ENCODE assay signal across 1 cellular context in genomic region chr17:81309140-81309858, GRCh38.
TF ChIP-seq lines count a peak whose summit lies in the region.

No MANE protein-coding gene starts in this region.

TF ChIP-seq in K562, 482 proteins besides CTCF, POLR2A, EP300 and RAD21 (continued from another document and continues in another):
- peak; percentile 47; the same call in 1 of the 2 replicates for TF ChIP-seq JUND (IDR thresholded peaks at IDR 0.05; ENCODE audit: borderline replicate concordance, low read depth, low read length)
- TF ChIP-seq JUND (tag; IDR thresholded peaks at IDR 0.05; ENCODE audit: borderline replicate concordance, low read depth, low read length) = no peak; the same call in 2 of the 3 replicates
- TF ChIP-seq ZFX (CRISPR knock-in tag; IDR thresholded peaks at IDR 0.05) = peak; percentile 73
- no peak for TF ChIP-seq ZNF398 (CRISPR knock-in tag; IDR thresholded peaks at IDR 0.05)
- TF ChIP-seq ZZZ3 (IDR thresholded peaks at IDR 0.05) = no peak
- no peak for TF ChIP-seq ZKSCAN3 (CRISPR knock-in tag; IDR thresholded peaks at IDR 0.05)
- TF ChIP-seq MCM7 (IDR thresholded peaks at IDR 0.05) = no peak
- peak; percentile 77; the same call in 1 of the 2 replicates for TF ChIP-seq SMAD4 (CRISPR knock-in tag; conservative IDR thresholded peaks at IDR 0.05)
- TF ChIP-seq DIDO1 (tag; IDR thresholded peaks at IDR 0.05; ENCODE audit: low read depth) = no peak
- no peak for TF ChIP-seq RFX7 (CRISPR knock-in tag; IDR thresholded peaks at IDR 0.05)
- no peak for TF ChIP-seq PREB (CRISPR knock-in tag; IDR thresholded peaks at IDR 0.05)
- peak; percentile 40 for TF ChIP-seq TCF3 (CRISPR knock-in tag; IDR thresholded peaks at IDR 0.05)
- peak; percentile 38; the same call in 1 of the 2 replicates for TF ChIP-seq PKNOX1 (IDR thresholded peaks at IDR 0.05)
- TF ChIP-seq EHMT2 (IDR thresholded peaks at IDR 0.05) = no peak
- no peak for TF ChIP-seq ZBTB43 (CRISPR knock-in tag; IDR thresholded peaks at IDR 0.05)
- no peak for TF ChIP-seq SMARCC2 (IDR thresholded peaks at IDR 0.05; ENCODE audit: low read depth)
- 0 out of 2 replicates have a peak, but pooled peaks have one; percentile 43 for TF ChIP-seq TOE1 (IDR thresholded peaks at IDR 0.05; ENCODE audit: borderline replicate concordance)
- TF ChIP-seq TOE1 (CRISPR knock-in tag; IDR thresholded peaks at IDR 0.05; ENCODE audit: borderline replicate concordance, low read depth) = no peak
- no peak for TF ChIP-seq IRF1 (CRISPR knock-in tag; IDR thresholded peaks at IDR 0.05; ENCODE audit: borderline replicate concordance)
- no peak for TF ChIP-seq GTF2B (IDR thresholded peaks at IDR 0.05; ENCODE audit: extremely low read depth, insufficient read length)
- 0 out of 2 replicates have a peak, but pooled peaks have one; percentile 66 for TF ChIP-seq ZNF592 (IDR thresholded peaks at IDR 0.05)
- no peak for TF ChIP-seq ELF1 (tag; IDR thresholded peaks at IDR 0.05)
- TF ChIP-seq GABPB2 (CRISPR knock-in tag; conservative IDR thresholded peaks at IDR 0.05) = no peak
- no peak for TF ChIP-seq KAT2B (IDR thresholded peaks at IDR 0.05; ENCODE audit: low read depth, low read length)
- TF ChIP-seq ZNF274 (IDR thresholded peaks at IDR 0.05; ENCODE audit: borderline replicate concordance, low read depth, low read length) = no peak
- TF ChIP-seq ZNF668 (CRISPR knock-in tag; IDR thresholded peaks at IDR 0.05) = no peak
- no peak for TF ChIP-seq CEBPB (tag; IDR thresholded peaks at IDR 0.05)
- no peak for TF ChIP-seq ZNF584 (CRISPR knock-in tag; IDR thresholded peaks at IDR 0.05; ENCODE audit: low read depth)
- TF ChIP-seq KLF1 (tag; IDR thresholded peaks at IDR 0.05) = 0 out of 2 replicates have a peak, but pooled peaks have one; percentile 47
- TF ChIP-seq ZNF639 (CRISPR knock-in tag; conservative IDR thresholded peaks at IDR 0.05 in 1 of 2, IDR thresholded peaks at IDR 0.05 in 1 of 2) = 0 out of 4 replicates have a peak, but pooled peaks of 1 of the 2 experiments have one; percentile 56
- no peak for TF ChIP-seq KLF16 (IDR thresholded peaks at IDR 0.05)
- no peak for TF ChIP-seq ZNF174 (CRISPR knock-in tag; IDR thresholded peaks at IDR 0.05)
- no peak for TF ChIP-seq ZNF780A (CRISPR knock-in tag; IDR thresholded peaks at IDR 0.05)
- no peak for TF ChIP-seq POLR2AphosphoS2 (IDR thresholded peaks at IDR 0.05; ENCODE audit: low read length)
- TF ChIP-seq RFX1 (IDR thresholded peaks at IDR 0.05) = no peak
- no peak for TF ChIP-seq POU5F1 (IDR thresholded peaks at IDR 0.05; ENCODE audit: borderline replicate concordance, low read depth, low read length, partially characterized antibody)
- no peak for TF ChIP-seq JUNB (CRISPR knock-in tag; conservative IDR thresholded peaks at IDR 0.05)
- peak; percentile 46; the same call in 1 of the 2 replicates for TF ChIP-seq ZNF431 (CRISPR knock-in tag; IDR thresholded peaks at IDR 0.05)
- TF ChIP-seq HDAC1 (IDR thresholded peaks at IDR 0.05) = peak in 1 of 2 experiments; percentile 58; a peak in 1 of 4 replicates
- no peak for TF ChIP-seq HSF4 (CRISPR knock-in tag; IDR thresholded peaks at IDR 0.05; ENCODE audit: borderline replicate concordance)
- TF ChIP-seq HNRNPH1 (optimal IDR thresholded peaks at IDR 0.05; ENCODE audit: low read depth, low read length) = no peak
- no peak for TF ChIP-seq ADNP (tag; IDR thresholded peaks at IDR 0.05)
- no peak for TF ChIP-seq ZNF239 (CRISPR knock-in tag; IDR thresholded peaks at IDR 0.05)
- TF ChIP-seq ZHX1 (conservative IDR thresholded peaks at IDR 0.05; ENCODE audit: low read length) = no peak
- TF ChIP-seq MECOM (CRISPR knock-in tag; IDR thresholded peaks at IDR 0.05) = no peak
- no peak for TF ChIP-seq SLC30A9 (CRISPR knock-in tag; IDR thresholded peaks at IDR 0.05)
- TF ChIP-seq MIER1 (IDR thresholded peaks at IDR 0.05; ENCODE audit: low read depth) = no peak; the same call in 1 of the 2 replicates
- TF ChIP-seq ATF2 (CRISPR knock-in tag; IDR thresholded peaks at IDR 0.05) = no peak
- no peak for TF ChIP-seq OTX1 (CRISPR knock-in tag; IDR thresholded peaks at IDR 0.05)
- TF ChIP-seq SNRNP70 (optimal IDR thresholded peaks at IDR 0.05; ENCODE audit: low read depth, low read length) = no peak
- TF ChIP-seq ZNF586 (CRISPR knock-in tag; conservative IDR thresholded peaks at IDR 0.05) = no peak
- peak; percentile 87 for TF ChIP-seq GATA2 (CRISPR knock-in tag; IDR thresholded peaks at IDR 0.05)
- TF ChIP-seq EP400 (IDR thresholded peaks at IDR 0.05) = peak; percentile 68
- TF ChIP-seq BMI1 (IDR thresholded peaks at IDR 0.05; ENCODE audit: low read length) = no peak
- no peak for TF ChIP-seq ZNF507 (tag; conservative IDR thresholded peaks at IDR 0.05)
- no peak for TF ChIP-seq MEF2A (IDR thresholded peaks at IDR 0.05; ENCODE audit: control insufficient read depth, low read depth, low read length)
